9 cellular contexts compared by ENCODE assay signal in the genomic region with DNA sequence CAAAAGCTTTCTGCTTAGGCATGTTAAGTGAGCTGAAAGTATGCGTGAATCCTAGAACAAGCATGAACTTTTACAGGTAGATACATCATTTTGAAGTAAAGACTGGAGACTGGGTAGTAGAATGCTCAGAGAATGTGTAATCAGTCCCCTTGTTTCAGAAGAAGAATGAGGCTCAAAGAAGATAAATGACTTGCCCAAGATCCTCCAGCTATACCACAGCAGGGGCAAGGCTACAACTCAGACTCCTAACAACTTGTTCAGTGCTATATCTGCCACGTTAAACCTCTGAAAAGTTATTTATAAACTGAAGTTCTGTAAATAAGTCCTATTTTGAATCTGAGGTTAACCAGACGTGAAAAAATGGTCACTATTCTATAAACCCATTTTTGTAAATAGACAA. TPM values are rescaled to one million over a fixed set of nuclear protein-coding genes. Genes with fewer than 3 reads are reported as not detected.
DNase-seq lines count a peak whose midpoint lies in the region; ATAC-seq and TF ChIP-seq lines count a peak whose summit lies in the region.
"Had no signal": no experiment of that assay in that cellular context is flagged by ENCODE, and none has a peak within 500 bp of the region (broad histone marks: within the 10 kb centered on the region; RNA-seq: fewer than 3 reads in every experiment).

No MANE protein-coding gene starts in this region.

- H3K4me1 Mint-ChIP-seq in activated B cell treated with CpG ODN at 0.5 μM for 24 hours, result peaks cover 99% of the 10 kb centered on the region

- H3K4me1 ChIP-seq in right cardiac atrium (ENCODE audit: control insufficient read depth, insufficient read depth, low read length), result peaks cover 2% of the 10 kb centered on the region

- peak overlapping the region; percentile 91 for H3K27ac Mint-ChIP-seq in activated B cell treated with CpG ODN at 0.5 μM for 24 hours

- H3K36me3 Mint-ChIP-seq in activated B cell treated with CpG ODN at 0.5 μM for 24 hours (ENCODE audit: low read depth), result peaks cover 67% of the 10 kb centered on the region

- H3K9me3 ChIP-seq in right cardiac atrium (ENCODE audit: control insufficient read depth, low read length), result no peaks in the 10 kb centered on the region

- no peak for TF ChIP-seq CTCF in activated B cell treated with CpG ODN at 0.5 μM for 24 hours (IDR thresholded peaks at IDR 0.05)

- H3K27me3 ChIP-seq in right cardiac atrium (ENCODE audit: control insufficient read depth, insufficient read depth), result no peaks in the 10 kb centered on the region

- peak overlapping the region; percentile 91 for H3K4me3 Mint-ChIP-seq in activated B cell treated with CpG ODN at 0.5 μM for 24 hours

- H3K27me3 Mint-ChIP-seq in activated B cell treated with CpG ODN at 0.5 μM for 24 hours, result no peaks in the 10 kb centered on the region

- no peak overlapping the region for H3K27ac ChIP-seq in right cardiac atrium (ENCODE audit: low read length)
- H3K27ac ChIP-seq: VCaP had no signal

- POLR2A ChIA-PET in activated B cell treated with CpG ODN at 0.5 μM for 24 hours (lab: Charles Lee), result interaction anchor here (0.6 to 10.9 kb wide), 9 partner anchors 13 to 191 kb away, joined by 3 to 135 read pairs (median 5); no protein-coding TSS in a partner anchor

- DNase-seq in activated B cell treated with CpG ODN at 0.5 μM for 24 hours, result no peak
- DNase-seq in renal cortical epithelial cell (ENCODE audit: low read depth), result peak; percentile 60
- no peak for DNase-seq in NCI-H2081 treated with DMSO at 0.1 percent for 48 hours (lab: John Stamatoyannopoulos, UW)
- DNase-seq in right cardiac atrium, result no peak
- no peak for DNase-seq in C1 segment of cervical spinal cord (lab: John Stamatoyannopoulos, UW)
- DNase-seq: stimulated activated CD4-positive, alpha-beta T cell treated with anti-CD3 and anti-CD28 coated beads, Interleukin-12 subunit alpha, Interleukin-12 subunit beta, amount 100 ng/mL, for 4 hours had no signal

- peak; percentile 36 for ATAC-seq in GM18909 (IDR thresholded peaks at IDR 0.05; ENCODE audit: poor library complexity, unreplicated experiment)
- ATAC-seq in HG02759 (IDR thresholded peaks at IDR 0.05; ENCODE audit: unreplicated experiment), result peak; percentile 35
- no peak for ATAC-seq in activated B cell treated with CpG ODN at 0.5 μM for 24 hours (ENCODE audit: low read depth)
- no peak for ATAC-seq in right cardiac atrium

- CTCF ChIA-PET in activated B cell treated with CpG ODN at 0.5 μM for 24 hours (lab: Charles Lee), result interaction anchor here (0.9 to 7.9 kb wide), 13 partner anchors 13 to 138 kb away, joined by 3 to 113 read pairs (median 8); no protein-coding TSS in a partner anchor

- H3K9me3 Mint-ChIP-seq in activated B cell treated with CpG ODN at 0.5 μM for 24 hours, result no peaks in the 10 kb centered on the region

- H3K4me3 ChIP-seq in right cardiac atrium (ENCODE audit: low read length), result no peak overlapping the region

- WGBS in right cardiac atrium, result 85% methylated on average over 3 of the region's 3 CpGs

- intact Hi-C loops in activated B cell treated with CpG ODN at 0.5 μM for 24 hours (cut with micrococcal nuclease) (loop anchor here (1.0 to 2.0 kb wide), 2 partner anchors 46 to 75 kb away; no protein-coding TSS in a partner anchor), right cardiac atrium (cut with DNase I) (no loop called here)

RNA-seq across cellular contexts. Expression of a gene that starts 2.9 kb away (rescaled TPM):
- 260 and 302 TPM in 2 replicates for total RNA-seq in activated B cell treated with CpG ODN at 0.5 μM for 24 hours
- 0.60 and 1.0 TPM in 2 replicates for total RNA-seq in renal cortical epithelial cell
- total RNA-seq in right cardiac atrium, result 1 to 10 TPM; 2.1 to 2.9 (median 2.4) TPM
- 0.59 TPM for polyA plus RNA-seq in right cardiac atrium

Comparison
In these comparisons a context has a peak if more than half of its experiments do, and no peak if none do; other contexts are left out.
1. ATAC-seq: peak in GM18909 (single experiment) and HG02759 (single experiment); none in activated B cell treated with CpG ODN at 0.5 μM for 24 hours (single experiment) and right cardiac atrium (0 of 2).
2. RNA of a gene that starts 2.9 kb away (total RNA-seq): 260 to 302 TPM in activated B cell treated with CpG ODN at 0.5 μM for 24 hours; 2.1 to 2.9 TPM in right cardiac atrium and 0.60 to 1.0 TPM in renal cortical epithelial cell; every median in the first group is over 10 times any median in the second.